Comparison of ENCODE assay signal across 28 cellular contexts in the genomic region with DNA sequence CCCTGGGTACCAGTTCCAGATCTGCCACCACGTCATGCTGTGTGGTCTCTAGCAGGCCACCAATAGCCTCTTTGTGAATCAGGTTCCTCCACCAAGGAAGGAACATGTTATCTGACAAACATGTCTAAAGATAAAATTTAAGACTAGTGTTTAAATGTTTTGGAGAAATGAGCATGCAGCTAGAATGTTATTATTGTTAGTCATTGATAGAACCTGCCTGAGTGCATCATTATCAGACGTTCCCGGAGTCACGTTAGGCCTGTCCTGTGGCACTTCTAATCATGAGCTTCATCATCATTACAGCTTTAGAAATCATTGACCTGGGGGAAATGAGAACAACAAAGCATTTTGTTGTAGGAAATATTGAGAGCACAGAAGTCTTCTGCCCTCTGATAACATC.
"Had no signal": no experiment of that assay in that cellular context is flagged by ENCODE, and none has a peak within 500 bp of the region (broad histone marks: within the 10 kb centered on the region; RNA-seq: fewer than 3 reads in every experiment).

No MANE protein-coding gene starts in this region.

- H3K27me3 Mint-ChIP-seq: brain had no signal

- H3K4me3 Mint-ChIP-seq: activated T-cell treated with anti-CD3 and anti-CD28 coated beads, Interleukin-2, amount 50 U/mL, for 4 hours; brain; mesothelial cell of epicardium; natural killer cell; WTC11 had no signal

- H3K9me3 ChIP-seq: esophagus muscularis mucosa, gastrocnemius medialis, left lung, pancreas, psoas muscle, right atrium auricular region, transverse colon, uterus had no signal

- H3K27ac ChIP-seq: esophagus muscularis mucosa, gastrocnemius medialis, pancreas, psoas muscle, right atrium auricular region, transverse colon, uterus had no signal

- H3K9me3 Mint-ChIP-seq: activated T-cell treated with anti-CD3 and anti-CD28 coated beads, Interleukin-2, amount 50 U/mL, for 4 hours; brain; mesothelial cell of epicardium; natural killer cell; WTC11 had no signal

- ATAC-seq: activated T-cell treated with anti-CD3 and anti-CD28 coated beads, Interleukin-2, amount 50 U/mL, for 4 hours; gastrocnemius medialis; left lung; natural killer cell; pancreas; psoas muscle; SK-N-SH treated with all-trans-retinoic acid at 6 μM for 48 hours; WTC11 had no signal

- FAIRE-seq: endothelial cell of umbilical vein, pancreas had no signal

- H3K4me3 ChIP-seq: esophagus muscularis mucosa, gastrocnemius medialis, left lung, lung, pancreas, psoas muscle, right atrium auricular region, transverse colon, uterus had no signal

- H3K36me3 Mint-ChIP-seq: brain, natural killer cell had no signal

- H3K27ac Mint-ChIP-seq: mesothelial cell of epicardium, WTC11 had no signal

- H3K27me3 ChIP-seq: esophagus muscularis mucosa, gastrocnemius medialis, left lung, pancreas, right atrium auricular region, transverse colon, uterus had no signal

- H3K4me1 ChIP-seq: gastrocnemius medialis, pancreas, psoas muscle, right atrium auricular region, uterus had no signal

- DNase-seq: activated CD4-positive, alpha-beta T cell treated with anti-CD3 and anti-CD28 coated beads for 4 hours; activated CD8-positive, alpha-beta memory T cell treated with anti-CD3 and anti-CD28 coated beads, Interleukin-2, amount 50 U/mL, for 48 hours; activated effector memory CD4-positive, alpha-beta T cell treated with anti-CD3 and anti-CD28 coated beads, Interleukin-2, amount 50 U/mL, for 16 hours; activated naive CD4-positive, alpha-beta T cell treated with anti-CD3 and anti-CD28 coated beads, Interleukin-2, amount 50 U/mL, for 16 hours; activated T-cell treated with anti-CD3 and anti-CD28 coated beads, Interleukin-2, amount 50 U/mL, for 4 hours; aorta; caudate nucleus; dermis blood vessel endothelial cell; effector CD8-positive, alpha-beta T cell; gastrocnemius medialis; hippocampal formation; kidney glomerular epithelial cell; left lung; natural killer cell; pancreas; psoas muscle; stimulated activated CD4-positive, alpha-beta T cell treated with anti-CD3 and anti-CD28 coated beads, Interleukin-12 subunit alpha, Interleukin-12 subunit beta, amount 100 ng/mL, for 4 hours; T1000; transverse colon; uterus had no signal
